ENCODE assay signal across 15 cellular contexts in genomic region chr6:47836639-47837038, GRCh38. TPM values are rescaled to one million over a fixed set of nuclear protein-coding genes. Genes with fewer than 3 reads are reported as not detected.
DNase-seq lines count a peak whose midpoint lies in the region; ATAC-seq and TF ChIP-seq lines count a peak whose summit lies in the region.
"Had no signal": no experiment of that assay in that cellular context is flagged by ENCODE, and none has a peak within 500 bp of the region (broad histone marks: within the 10 kb centered on the region; RNA-seq: fewer than 3 reads in every experiment).

No MANE protein-coding gene starts in this region.

- no peak overlapping the region for H3K4me3 ChIP-seq in suprapubic skin
- H3K4me3 ChIP-seq: gastroesophageal sphincter had no signal

- H3K9me3 ChIP-seq in suprapubic skin: no peaks in the 10 kb centered on the region
- H3K9me3 ChIP-seq: gastroesophageal sphincter had no signal

- H3K27me3 ChIP-seq in suprapubic skin: no peaks in the 10 kb centered on the region
- H3K27me3 ChIP-seq: gastroesophageal sphincter had no signal

- H3K4me1 ChIP-seq in suprapubic skin: no peaks in the 10 kb centered on the region
- H3K4me1 ChIP-seq: gastroesophageal sphincter had no signal

- no peak for TF ChIP-seq EP300 in suprapubic skin (IDR thresholded peaks at IDR 0.05)

- ATAC-seq in GM18858 (IDR thresholded peaks at IDR 0.05; ENCODE audit: unreplicated experiment) (peak; percentile 78), HG02885 (IDR thresholded peaks at IDR 0.05; ENCODE audit: poor library complexity, unreplicated experiment) (peak; percentile 38)
- ATAC-seq: gastroesophageal sphincter had no signal

- no peak for TF ChIP-seq POLR2A in suprapubic skin (IDR thresholded peaks at IDR 0.05)

- whole genome bisulfite sequencing in suprapubic skin: 88% methylated on average over 1 of the region's 1 CpG

- no peaks in the 10 kb centered on the region for H3K36me3 ChIP-seq in suprapubic skin
- H3K36me3 ChIP-seq: gastroesophageal sphincter had no signal

- TF ChIP-seq CTCF in suprapubic skin (IDR thresholded peaks at IDR 0.05): no peak

- peak; percentile 25 for DNase-seq in COLO829 (ENCODE audit: low spot score)
- DNase-seq in SW480 (ENCODE audit: low spot score): peak; percentile 13
- no peak for DNase-seq in NCI-H1048 (lab: John Stamatoyannopoulos, UW)
- DNase-seq in suprapubic skin (ENCODE audit: low spot score in 2 of 2): no peak
- DNase-seq in T1000 (lab: John Stamatoyannopoulos, UW): no peak
- DNase-seq in iPS-NIHi7 (ENCODE audit: extremely low spot score): no peak
- DNase-seq: NCI-H1417, occipital lobe, small intestine, substantia nigra had no signal

- no peak overlapping the region for H3K27ac ChIP-seq in suprapubic skin
- H3K27ac ChIP-seq: gastroesophageal sphincter, VCaP had no signal

RNA-seq across cellular contexts. Expression of gene OPN5, which starts 54.8 kb away (rescaled TPM):
- total RNA-seq in suprapubic skin: not detected
- total RNA-seq: NCI-H460, occipital lobe had no signal

Comparison
In these comparisons a context has a peak if more than half of its experiments do, and no peak if none do; other contexts are left out.
1. DNase-seq: peak in COLO829 (single experiment) and SW480 (single experiment); none in NCI-H1048 (single experiment), suprapubic skin (0 of 2), T1000 (single experiment) and iPS-NIHi7 (single experiment).